ENCODE assay signal across 20 cellular contexts in genomic region chr15:59366368-59367021, GRCh38. TPM values are rescaled to one million over a fixed set of nuclear protein-coding genes. Genes with fewer than 3 reads are reported as not detected.
DNase-seq lines count a peak whose midpoint lies in the region; ATAC-seq and TF ChIP-seq lines count a peak whose summit lies in the region.
"Had no signal": no experiment of that assay in that cellular context is flagged by ENCODE, and none has a peak within 500 bp of the region (broad histone marks: within the 10 kb centered on the region; RNA-seq: fewer than 3 reads in every experiment).

No MANE protein-coding gene starts in this region.

- peaks cover 27% of the 10 kb centered on the region for H3K4me1 Mint-ChIP-seq in activated CD4-positive, alpha-beta T cell treated with anti-CD3 and anti-CD28 coated beads, Interleukin-2, amount 10 ng/mL, durations not matched to agents 24 days and 14 days

- POLR2A ChIA-PET in PC-3 (lab: Charles Lee; ENCODE audit: unreplicated experiment): interaction anchor here (0.6 kb wide), 1 partner anchor 66 kb away, joined by 12 read pairs; no protein-coding TSS in a partner anchor

- peak; percentile 40 for DNase-seq in ELR (ENCODE audit: low read depth)
- DNase-seq in PC-3: peak; percentile 56
- no peak for DNase-seq in osteoblast (ENCODE audit: insufficient read length, low spot score, missing footprints)
- DNase-seq in COLO829 (ENCODE audit: low spot score): no peak
- DNase-seq in activated CD4-positive, alpha-beta T cell treated with anti-CD3 and anti-CD28 coated beads, Interleukin-2, amount 10 ng/mL, durations not matched to agents 24 days and 14 days: no peak
- DNase-seq in sigmoid colon: no peak
- DNase-seq: activated CD4-positive, alpha-beta memory T cell treated with anti-CD3 and anti-CD28 coated beads, Interleukin-2, amount 10 ng/mL, durations not matched to agents 7 days and 5 days; amniotic stem cell; DMS79 treated with DMSO at 0.1 percent for 48 hours; esophagus squamous epithelium; GOT3; KBM-7; NCI-H1105; uterus had no signal

- no peaks in the 10 kb centered on the region for H3K36me3 ChIP-seq in PC-3 (ENCODE audit: low read depth, low read length)
- no peaks in the 10 kb centered on the region for H3K36me3 ChIP-seq in osteoblast (ENCODE audit: insufficient read depth, low read length)
- H3K36me3 ChIP-seq in sigmoid colon: no peaks in the 10 kb centered on the region
- H3K36me3 ChIP-seq: BLaER1, esophagus squamous epithelium, uterus had no signal

- intact Hi-C loops in PC-3 (cut with micrococcal nuclease): no loop called here
- intact Hi-C loops in activated CD4-positive, alpha-beta T cell treated with anti-CD3 and anti-CD28 coated beads, Interleukin-2, amount 10 ng/mL, durations not matched to agents 24 days and 14 days (cut with micrococcal nuclease): no loop called here
- intact Hi-C loops in sigmoid colon (cut with DNase I): no loop called here

- H3K4me3 ChIP-seq in PC-3 (ENCODE audit: low read length) (no peak overlapping the region), osteoblast (ENCODE audit: insufficient read depth, low read length) (no peak overlapping the region), sigmoid colon (no peak overlapping the region)
- H3K4me3 ChIP-seq: BLaER1, coronary artery, esophagus squamous epithelium, SK-N-MC, uterus had no signal

- no peaks in the 10 kb centered on the region for H3K9me2 ChIP-seq in PC-3 (replicated peaks; ENCODE audit: low read length)

- H2AFZ ChIP-seq in PC-3 (ENCODE audit: low read length) (no peak overlapping the region), osteoblast (ENCODE audit: low read length) (no peak overlapping the region)

- H4K20me1 ChIP-seq in PC-3 (ENCODE audit: low read length) (peaks cover 39% of the 10 kb centered on the region), osteoblast (ENCODE audit: insufficient read depth, low read length) (peaks cover 54% of the 10 kb centered on the region)

- CTCF ChIA-PET in PC-3 (lab: Charles Lee): interaction anchor here (0.7 kb wide), 1 partner anchor 10 kb away, joined by 9 read pairs; no protein-coding TSS in a partner anchor

- peak overlapping the region; percentile 36; the same call in 1 of the 2 replicates for H3K4me2 ChIP-seq in PC-3 (ENCODE audit: low read length)
- peak overlapping the region; percentile 10 for H3K4me2 ChIP-seq in osteoblast (ENCODE audit: insufficient read depth, low read length)
- H3K4me2 ChIP-seq: BLaER1 had no signal

- H3F3A ChIP-seq in PC-3 (ENCODE audit: low read length, unreplicated experiment): no peaks in the 10 kb centered on the region

- no peak overlapping the region for H3K27ac Mint-ChIP-seq in activated CD4-positive, alpha-beta T cell treated with anti-CD3 and anti-CD28 coated beads, Interleukin-2, amount 10 ng/mL, durations not matched to agents 24 days and 14 days
- H3K27ac Mint-ChIP-seq: activated CD4-positive, alpha-beta memory T cell treated with anti-CD3 and anti-CD28 coated beads, Interleukin-2, amount 10 ng/mL, durations not matched to agents 7 days and 5 days; stimulated activated naive CD8-positive, alpha-beta T cell treated with anti-CD3 and anti-CD28 coated beads, Interleukin-15, Interleukin-2, amounts not matched to agents 100 ng/mL and 50 ng/mL, for 24 hours had no signal

- WGBS in sigmoid colon, 2 donors: 23 to 47% methylated on average over 7 of the region's 7 CpGs

- no peak overlapping the region; the same call in 1 of the 2 replicates for H3K9ac ChIP-seq in PC-3 (ENCODE audit: low read length)
- H3K9ac ChIP-seq: BLaER1 had no signal

- peaks cover 10% of the 10 kb centered on the region for H3K36me3 Mint-ChIP-seq in activated CD4-positive, alpha-beta T cell treated with anti-CD3 and anti-CD28 coated beads, Interleukin-2, amount 10 ng/mL, durations not matched to agents 24 days and 14 days (ENCODE audit: low read depth)

- no TSS peak for BruUV-seq in PC-3 (replicated peaks; lab: Mats Ljungman, UMichigan)

- H3K27me3 ChIP-seq in PC-3 (ENCODE audit: low read length) (no peaks in the 10 kb centered on the region), osteoblast (ENCODE audit: insufficient read depth, low read length) (no peaks in the 10 kb centered on the region), sigmoid colon (no peaks in the 10 kb centered on the region)
- H3K27me3 ChIP-seq: esophagus squamous epithelium, uterus had no signal

- peaks cover 12% of the 10 kb centered on the region for H3K27me3 Mint-ChIP-seq in activated CD4-positive, alpha-beta T cell treated with anti-CD3 and anti-CD28 coated beads, Interleukin-2, amount 10 ng/mL, durations not matched to agents 24 days and 14 days

- TF ChIP-seq POLR2A in sigmoid colon (IDR thresholded peaks at IDR 0.05): no peak

- no peak for TF ChIP-seq EP300 in sigmoid colon (IDR thresholded peaks at IDR 0.05)

- H3K9me3 ChIP-seq in PC-3 (ENCODE audit: low read length) (no peaks in the 10 kb centered on the region), osteoblast (ENCODE audit: low read depth, low read length) (no peaks in the 10 kb centered on the region), sigmoid colon (no peaks in the 10 kb centered on the region)
- H3K9me3 ChIP-seq: BLaER1, esophagus squamous epithelium, uterus had no signal

- peaks cover 98% of the 10 kb centered on the region for H3K79me2 ChIP-seq in PC-3 (ENCODE audit: low read length)
- H3K79me2 ChIP-seq in osteoblast (ENCODE audit: insufficient read depth, low read length): peaks cover 88% of the 10 kb centered on the region

- H3K4me1 ChIP-seq in PC-3 (ENCODE audit: insufficient read depth, low read length) (peaks cover 47% of the 10 kb centered on the region), osteoblast (ENCODE audit: insufficient read depth, low read length) (peaks cover 28% of the 10 kb centered on the region), sigmoid colon (peaks cover 0 to 17% (median 10%) of the 10 kb centered on the region in 4 donors)

- peak; percentile 12 for ATAC-seq in PC-3
- peak; percentile 22 for ATAC-seq in esophagus mucosa
- no peak for ATAC-seq in HG03045 (IDR thresholded peaks at IDR 0.05; ENCODE audit: unreplicated experiment)

- no peaks in the 10 kb centered on the region for H3K9me3 Mint-ChIP-seq in activated CD4-positive, alpha-beta T cell treated with anti-CD3 and anti-CD28 coated beads, Interleukin-2, amount 10 ng/mL, durations not matched to agents 24 days and 14 days
- H3K9me3 Mint-ChIP-seq: activated CD4-positive, alpha-beta memory T cell treated with anti-CD3 and anti-CD28 coated beads, Interleukin-2, amount 10 ng/mL, durations not matched to agents 7 days and 5 days; stimulated activated naive CD8-positive, alpha-beta T cell treated with anti-CD3 and anti-CD28 coated beads, Interleukin-15, Interleukin-2, amounts not matched to agents 100 ng/mL and 50 ng/mL, for 24 hours had no signal

- H3K27ac ChIP-seq in PC-3 (ENCODE audit: low read length): peak overlapping the region; percentile 55
- H3K27ac ChIP-seq in osteoblast (ENCODE audit: low read depth, low read length): peak overlapping the region; percentile 48
- no peak overlapping the region for H3K27ac ChIP-seq in sigmoid colon
- H3K27ac ChIP-seq: BLaER1, SK-N-MC, uterus had no signal

- TF ChIP-seq CTCF in PC-3 (conservative IDR thresholded peaks at IDR 0.05; ENCODE audit: low read depth, low read length): no peak
- no peak for TF ChIP-seq CTCF in osteoblast (IDR thresholded peaks at IDR 0.05; ENCODE audit: extremely low read depth, low read depth, low read length)
- no peak for TF ChIP-seq CTCF in sigmoid colon (IDR thresholded peaks at IDR 0.05)

- no peak overlapping the region for H3K4me3 Mint-ChIP-seq in activated CD4-positive, alpha-beta T cell treated with anti-CD3 and anti-CD28 coated beads, Interleukin-2, amount 10 ng/mL, durations not matched to agents 24 days and 14 days
- H3K4me3 Mint-ChIP-seq: activated CD4-positive, alpha-beta memory T cell treated with anti-CD3 and anti-CD28 coated beads, Interleukin-2, amount 10 ng/mL, durations not matched to agents 7 days and 5 days; stimulated activated naive CD8-positive, alpha-beta T cell treated with anti-CD3 and anti-CD28 coated beads, Interleukin-15, Interleukin-2, amounts not matched to agents 100 ng/mL and 50 ng/mL, for 24 hours had no signal

RNA-seq across cellular contexts. Expression of gene MYO1E, which starts 6.2 kb away (rescaled TPM):
- total RNA-seq in PC-3 (2014; rRNA removed) (67.7 and 68.8 TPM in 2 replicates), esophagus mucosa (117 TPM), osteoblast (220 and 336 TPM in 2 replicates), sigmoid colon (10 to 100 TPM; 20.6 to 32.1 (median 22.9) TPM)
- 34.5 and 45.1 TPM in 2 replicates for total RNA-seq in activated CD4-positive, alpha-beta T cell treated with anti-CD3 and anti-CD28 coated beads, Interleukin-2, amount 10 ng/mL, durations not matched to agents 24 days and 14 days
- polyA plus RNA-seq in sigmoid colon: 10 to 100 TPM; 44.4 to 92.2 (median 74.1) TPM

Comparison
In these comparisons a context has a peak if more than half of its experiments do, and no peak if none do; other contexts are left out.
1. DNase-seq: peak in ELR (single experiment) and PC-3 (single experiment); none in osteoblast (single experiment), COLO829 (single experiment), activated CD4-positive, alpha-beta T cell treated with anti-CD3 and anti-CD28 coated beads, Interleukin-2, amount 10 ng/mL, durations not matched to agents 24 days and 14 days (single experiment) and sigmoid colon (single experiment).
2. H3K27ac ChIP-seq: peak in PC-3 (single experiment) and osteoblast (single experiment); none in sigmoid colon (0 of 4).